Comparison of ENCODE assay signal across 8 cellular contexts in the genomic region with DNA sequence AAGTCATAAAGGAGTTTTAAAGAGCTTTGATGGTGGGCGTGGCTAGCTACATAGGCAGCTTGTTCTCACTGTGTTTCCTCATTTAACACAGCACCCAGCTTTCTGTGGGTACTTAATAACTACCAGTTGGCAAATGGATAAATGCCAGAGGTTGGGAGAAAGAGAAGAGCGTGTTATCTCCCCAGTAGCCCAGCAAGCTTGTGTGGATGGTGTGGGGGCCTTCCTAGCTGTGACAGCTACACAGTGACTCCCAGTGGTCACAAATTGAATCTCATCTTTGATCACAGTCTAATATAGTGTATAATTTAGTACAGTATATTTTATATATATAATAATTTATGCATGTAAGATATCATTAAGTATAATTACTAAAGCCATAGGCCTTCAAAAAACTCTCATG.
DNase-seq lines count a peak whose midpoint lies in the region; ATAC-seq and TF ChIP-seq lines count a peak whose summit lies in the region.

No MANE protein-coding gene starts in this region.

- no peaks in the 10 kb centered on the region for H3K9me3 Mint-ChIP-seq in progenitor cell of endocrine pancreas (ENCODE audit: low read depth)

- peak; percentile 63 for TF ChIP-seq CTCF in OCI-LY3 (IDR thresholded peaks at IDR 0.05; ENCODE audit: low read depth, low read length)
- peak; percentile 56 to 66 for TF ChIP-seq CTCF in fibroblast of lung (conservative IDR thresholded peaks at IDR 0.05 in 1 of 2, IDR thresholded peaks at IDR 0.05 in 1 of 2; ENCODE audit: low read depth in 1 of 2, low read length in 2 of 2)
- peak; percentile 75 for TF ChIP-seq CTCF in progenitor cell of endocrine pancreas (IDR thresholded peaks at IDR 0.05; ENCODE audit: unreplicated experiment)

- H3K27ac ChIP-seq in OCI-LY3 (ENCODE audit: low read length) (no peak overlapping the region), fibroblast of lung (ENCODE audit: insufficient read depth, low read length) (no peak overlapping the region)

- H3K4me2 ChIP-seq in OCI-LY3 (ENCODE audit: low read length) (peak overlapping the region; percentile 49), fibroblast of lung (ENCODE audit: extremely low read depth, insufficient read depth, low read length) (no peak overlapping the region)

- no peaks in the 10 kb centered on the region for H3K79me2 ChIP-seq in OCI-LY3 (ENCODE audit: low read length)
- no peaks in the 10 kb centered on the region for H3K79me2 ChIP-seq in fibroblast of lung (ENCODE audit: control insufficient read depth, insufficient read depth, low read length)

- ATAC-seq in GM18502 (IDR thresholded peaks at IDR 0.05; ENCODE audit: poor library complexity, unreplicated experiment) = peak; percentile 79
- ATAC-seq in HG03442 (IDR thresholded peaks at IDR 0.05; ENCODE audit: unreplicated experiment) = peak; percentile 75

- H3K27me3 ChIP-seq in OCI-LY3 (ENCODE audit: low read depth, low read length) (no peaks in the 10 kb centered on the region), fibroblast of lung (ENCODE audit: control insufficient read depth, insufficient read depth, low read length) (no peaks in the 10 kb centered on the region)

- peaks cover 13% of the 10 kb centered on the region for H3K27me3 Mint-ChIP-seq in progenitor cell of endocrine pancreas

- peak overlapping the region; percentile 24 for H3K4me3 ChIP-seq in OCI-LY3 (ENCODE audit: low read length)
- peak overlapping the region in 1 of 4 experiments; percentile 28 for H3K4me3 ChIP-seq in fibroblast of lung (replicated peaks in 1 of 4; ENCODE audit: control extremely low read depth in 1 of 4, insufficient read depth in 1 of 4, low read depth in 3 of 4, low read length in 4 of 4)

- no peaks in the 10 kb centered on the region for H3K36me3 ChIP-seq in OCI-LY3 (replicated peaks; ENCODE audit: low read depth, low read length)
- no peaks in the 10 kb centered on the region for H3K36me3 ChIP-seq in fibroblast of lung (ENCODE audit: control insufficient read depth, insufficient read depth, low read length)

- H4K20me1 ChIP-seq in OCI-LY3 (ENCODE audit: insufficient read depth, low read length) (no peaks in the 10 kb centered on the region), fibroblast of lung (ENCODE audit: control insufficient read depth, extremely low read depth, insufficient read depth, low read length) (no peaks in the 10 kb centered on the region)

- H2AFZ ChIP-seq in OCI-LY3 (ENCODE audit: low read depth, low read length) = 0 out of 2 replicates have a peak overlapping the region, but pooled peaks have one; percentile 36
- H2AFZ ChIP-seq in fibroblast of lung (ENCODE audit: low read length) = no peak overlapping the region

- H3K9me3 ChIP-seq in OCI-LY3 (ENCODE audit: insufficient read depth, low read length) = no peaks in the 10 kb centered on the region
- H3K9me3 ChIP-seq in fibroblast of lung (ENCODE audit: control insufficient read depth, insufficient read depth, low read depth, low read length) = no peaks in the 10 kb centered on the region

- DNase-seq in fibroblast of lung (ENCODE audit: low read depth in 2 of 2) (peak; percentile 35 to 87), progenitor cell of endocrine pancreas (ENCODE audit: low spot score, unreplicated experiment) (no peak), mesenteric fat pad (ENCODE audit: low spot score) (no peak)
- no peak for DNase-seq in activated CD4-positive, alpha-beta T cell treated with anti-CD3 and anti-CD28 coated beads for 48 hours
- DNase-seq in NK-92 treated with Interleukin-12 subunit alpha and Interleukin-12 subunit beta, amount 100 ng/mL, for 24 hours (lab: John Stamatoyannopoulos, UW) = no peak

- H3K9ac ChIP-seq in OCI-LY3 (ENCODE audit: low read length) (no peak overlapping the region), fibroblast of lung (ENCODE audit: insufficient read depth, low read length) (no peak overlapping the region)

- H3K4me3 Mint-ChIP-seq in progenitor cell of endocrine pancreas (ENCODE audit: low read depth) = no peak overlapping the region

- no peaks in the 10 kb centered on the region for H3K36me3 Mint-ChIP-seq in progenitor cell of endocrine pancreas (ENCODE audit: insufficient read depth)

- H3K4me1 ChIP-seq in OCI-LY3 (ENCODE audit: low read length) = peaks cover 11% of the 10 kb centered on the region
- H3K4me1 ChIP-seq in fibroblast of lung (ENCODE audit: control insufficient read depth, extremely low read depth, insufficient read depth, low read length) = no peaks in the 10 kb centered on the region

- H3K27ac Mint-ChIP-seq in progenitor cell of endocrine pancreas = no peak overlapping the region

- peaks cover 8% of the 10 kb centered on the region for H3K4me1 Mint-ChIP-seq in progenitor cell of endocrine pancreas (ENCODE audit: low read depth)

Comparison
In these comparisons a context has a peak if more than half of its experiments do, and no peak if none do; other contexts are left out.
1. DNase-seq: peak in fibroblast of lung (2 of 2); none in progenitor cell of endocrine pancreas (single experiment), mesenteric fat pad (single experiment), activated CD4-positive, alpha-beta T cell treated with anti-CD3 and anti-CD28 coated beads for 48 hours (single experiment) and NK-92 treated with Interleukin-12 subunit alpha and Interleukin-12 subunit beta, amount 100 ng/mL, for 24 hours (single experiment).
2. Peak in every context shown above with its lines, with median percentiles within 50 percentile points of each other: CTCF ChIP-seq.